ENCODE assay signal across 20 cellular contexts in genomic region chr2:158498749-158499136, GRCh38. TPM values are rescaled to one million over a fixed set of nuclear protein-coding genes. Genes with fewer than 3 reads are reported as not detected.
"Had no signal": no experiment of that assay in that cellular context is flagged by ENCODE, and none has a peak within 500 bp of the region (broad histone marks: within the 10 kb centered on the region; RNA-seq: fewer than 3 reads in every experiment).

No MANE protein-coding gene starts in this region.

- H3K27me3 Mint-ChIP-seq: activated naive CD4-positive, alpha-beta T cell treated with anti-CD3 and anti-CD28 coated beads, Interleukin-2, amount 50 U/mL, for 24 hours; stimulated activated naive B cell treated with anti-CD40 and anti-IgM and Interleukin-4, amounts not matched to agents 10 μg/mL and 1 μg/mL and 100 μg/mL, for 72 hours; T-cell had no signal

- H3K4me1 Mint-ChIP-seq: stimulated activated naive B cell treated with anti-CD40 and anti-IgM and Interleukin-4, amounts not matched to agents 10 μg/mL and 1 μg/mL and 100 μg/mL, for 72 hours had no signal

- ATAC-seq: activated T-cell treated with anti-CD3 and anti-CD28 coated beads, Interleukin-2, amount 50 U/mL, for 72 hours; esophagus mucosa; left lobe of liver; stimulated activated naive B cell treated with anti-CD40 and anti-IgM and Interleukin-4, amounts not matched to agents 10 μg/mL and 1 μg/mL and 100 μg/mL, for 72 hours; T-cell; upper lobe of right lung had no signal

- H3K9me3 Mint-ChIP-seq: activated naive CD4-positive, alpha-beta T cell treated with anti-CD3 and anti-CD28 coated beads, Interleukin-2, amount 50 U/mL, for 24 hours; activated T-cell treated with anti-CD3 and anti-CD28 coated beads, Interleukin-2, amount 50 U/mL, for 72 hours; stimulated activated naive B cell treated with anti-CD40 and anti-IgM and Interleukin-4, amounts not matched to agents 10 μg/mL and 1 μg/mL and 100 μg/mL, for 72 hours; T-cell had no signal

- DNase-seq: activated CD4-positive, alpha-beta T cell treated with anti-CD3 and anti-CD28 coated beads, Interleukin-2, amount 50 U/mL, for 4 hours; activated CD4-positive, CD25-positive, alpha-beta regulatory T cell treated with anti-CD3 and anti-CD28 coated beads, Interleukin-2, amount 50 U/mL, for 72 hours; activated gamma-delta T cell; activated T-cell treated with anti-CD3 and anti-CD28 coated beads, Interleukin-2, amount 50 U/mL, for 72 hours; cortex of kidney; hippocampal formation; spleen; stimulated activated naive B cell treated with anti-CD40 and anti-IgM and Interleukin-4, amounts not matched to agents 10 μg/mL and 1 μg/mL and 100 μg/mL, for 72 hours; T-cell; T-helper 9 cell; upper lobe of right lung had no signal

- H3K36me3 Mint-ChIP-seq: stimulated activated naive B cell treated with anti-CD40 and anti-IgM and Interleukin-4, amounts not matched to agents 10 μg/mL and 1 μg/mL and 100 μg/mL, for 72 hours had no signal

- H3K4me3 Mint-ChIP-seq: activated naive CD4-positive, alpha-beta T cell treated with anti-CD3 and anti-CD28 coated beads, Interleukin-2, amount 50 U/mL, for 24 hours; activated T-cell treated with anti-CD3 and anti-CD28 coated beads, Interleukin-2, amount 50 U/mL, for 72 hours; stimulated activated naive B cell treated with anti-CD40 and anti-IgM and Interleukin-4, amounts not matched to agents 10 μg/mL and 1 μg/mL and 100 μg/mL, for 72 hours; T-cell had no signal

- H3K27me3 ChIP-seq: adrenal gland, breast epithelium, pancreas, spleen, upper lobe of right lung had no signal

- H3K4me1 ChIP-seq: adrenal gland, breast epithelium, spleen had no signal

- H3K27ac Mint-ChIP-seq: activated naive CD4-positive, alpha-beta T cell treated with anti-CD3 and anti-CD28 coated beads, Interleukin-2, amount 50 U/mL, for 24 hours; activated T-cell treated with anti-CD3 and anti-CD28 coated beads, Interleukin-2, amount 50 U/mL, for 72 hours; stimulated activated naive B cell treated with anti-CD40 and anti-IgM and Interleukin-4, amounts not matched to agents 10 μg/mL and 1 μg/mL and 100 μg/mL, for 72 hours; T-cell had no signal

- H3K9me3 ChIP-seq: adrenal gland, breast epithelium, pancreas, spleen, thoracic aorta, upper lobe of right lung had no signal

- H3K27ac ChIP-seq: adrenal gland, breast epithelium, pancreas, spleen, thoracic aorta, upper lobe of right lung had no signal

- H3K4me3 ChIP-seq: adrenal gland, breast epithelium, lung, pancreas, spleen, thoracic aorta, upper lobe of right lung had no signal

- H3K36me3 ChIP-seq: adrenal gland, breast epithelium, pancreas, spleen, thoracic aorta, upper lobe of right lung had no signal

RNA-seq across cellular contexts. Expression of gene CCDC148, which starts 42.2 kb away (rescaled TPM):
- total RNA-seq: activated CD8-positive, alpha-beta memory T cell treated with anti-CD3 and anti-CD28 coated beads for 36 hours; T-cell had no signal
